In the genomic region with DNA sequence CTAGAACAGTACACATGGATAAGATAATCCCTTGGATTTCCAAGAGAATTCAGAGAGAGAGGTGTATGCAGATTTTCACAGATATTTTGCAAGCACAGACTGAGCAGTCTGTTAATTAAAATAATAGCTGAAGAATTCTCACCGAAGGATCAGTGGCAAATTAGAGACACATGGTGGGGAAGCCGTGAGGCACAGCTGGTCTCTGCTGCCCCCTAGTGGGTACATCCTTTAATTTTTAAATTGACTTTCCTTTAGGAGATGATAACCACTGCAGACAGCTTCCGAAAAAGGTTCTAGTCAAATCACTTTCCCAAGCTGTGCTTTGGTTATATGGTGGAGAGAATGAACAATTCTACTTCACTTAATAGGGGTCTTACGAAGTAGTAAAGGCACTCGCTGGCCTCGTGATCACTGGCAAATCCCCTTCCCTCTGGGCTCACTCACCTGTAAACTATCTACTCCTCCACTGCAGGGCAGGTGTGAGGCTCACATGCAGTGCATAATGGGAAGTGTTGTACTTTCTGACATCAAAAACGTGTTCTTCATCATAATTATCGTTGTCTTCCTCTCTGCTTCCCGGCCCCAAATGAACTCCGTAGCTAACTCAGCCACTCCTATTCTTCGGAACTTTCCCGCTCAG, we compare ENCODE assay signal across 8 cellular contexts. TPM values are rescaled to one million over a fixed set of nuclear protein-coding genes. Genes with fewer than 3 reads are reported as not detected.
A peak's percentile ranks its signal among the peaks of the same experiment; 100 is the strongest.
DNase-seq lines count a peak whose midpoint lies in the region; ATAC-seq lines count a peak whose summit lies in the region.

No MANE protein-coding gene starts in this region.

- POLR2A ChIA-PET in CD8-positive, alpha-beta memory T cell (lab: Charles Lee): no interaction called here
- POLR2A ChIA-PET in activated CD4-positive, alpha-beta memory T cell treated with anti-CD3 and anti-CD28 coated beads, Interleukin-2, amount 10 ng/mL, durations not matched to agents 7 days and 5 days (lab: Charles Lee): no interaction called here

- CTCF ChIA-PET in CD8-positive, alpha-beta memory T cell (lab: Charles Lee): interaction anchor here (0.6 to 2.2 kb wide), 21 partner anchors 9 to 519 kb away, joined by 3 to 13 read pairs (median 5); a partner anchor contains a TSS
- CTCF ChIA-PET in activated CD4-positive, alpha-beta memory T cell treated with anti-CD3 and anti-CD28 coated beads, Interleukin-2, amount 10 ng/mL, durations not matched to agents 7 days and 5 days (lab: Charles Lee): interaction anchor here (0.7 to 4.9 kb wide), 25 partner anchors 10 to 516 kb away, joined by 3 to 30 read pairs (median 4); a partner anchor contains a TSS

- peaks cover under 1 to 55% (median 8%) of the 10 kb centered on the region in 3 donors for H3K36me3 Mint-ChIP-seq in CD8-positive, alpha-beta memory T cell
- H3K36me3 Mint-ChIP-seq in activated CD4-positive, alpha-beta memory T cell treated with anti-CD3 and anti-CD28 coated beads, Interleukin-2, amount 10 ng/mL, durations not matched to agents 7 days and 5 days (ENCODE audit: low read depth): peaks cover 42% of the 10 kb centered on the region
- peaks cover 39% of the 10 kb centered on the region for H3K36me3 Mint-ChIP-seq in stimulated activated memory B cell treated with anti-CD40 and anti-IgM and Interleukin-4, amounts not matched to agents 10 μg/mL and 1 μg/mL and 100 μg/mL, for 72 hours

- no peaks in the 10 kb centered on the region for H3K36me3 ChIP-seq in CD8-positive, alpha-beta memory T cell (ENCODE audit: insufficient read depth, low read length)
- peaks cover 13% of the 10 kb centered on the region for H3K36me3 ChIP-seq in effector memory CD4-positive, alpha-beta T cell (ENCODE audit: control insufficient read depth, insufficient read depth, low read length)

- H3K4me3 ChIP-seq in CD8-positive, alpha-beta memory T cell (ENCODE audit: low read length): no peak overlapping the region
- no peak overlapping the region for H3K4me3 ChIP-seq in effector memory CD4-positive, alpha-beta T cell (ENCODE audit: insufficient read depth, low read depth, low read length, poor library complexity, severe bottlenecking)

- H3K27ac ChIP-seq in CD8-positive, alpha-beta memory T cell (ENCODE audit: low read depth, low read length): no peak overlapping the region
- no peak overlapping the region for H3K27ac ChIP-seq in effector memory CD4-positive, alpha-beta T cell (ENCODE audit: insufficient read depth, low read length, poor library complexity, severe bottlenecking)

- ATAC-seq in HG02759 (IDR thresholded peaks at IDR 0.05; ENCODE audit: unreplicated experiment) (peak; percentile 59), HG02885 (IDR thresholded peaks at IDR 0.05; ENCODE audit: poor library complexity, unreplicated experiment) (no peak)
- peak; percentile 53 for ATAC-seq in stimulated activated memory B cell treated with anti-CD40 and anti-IgM and Interleukin-4, amounts not matched to agents 10 μg/mL and 1 μg/mL and 100 μg/mL, for 72 hours

- H3K9me3 Mint-ChIP-seq in CD8-positive, alpha-beta memory T cell: no peaks in the 10 kb centered on the region
- peaks cover 4% of the 10 kb centered on the region for H3K9me3 Mint-ChIP-seq in activated CD4-positive, alpha-beta memory T cell treated with anti-CD3 and anti-CD28 coated beads, Interleukin-2, amount 10 ng/mL, durations not matched to agents 7 days and 5 days
- peaks cover 2% of the 10 kb centered on the region for H3K9me3 Mint-ChIP-seq in stimulated activated memory B cell treated with anti-CD40 and anti-IgM and Interleukin-4, amounts not matched to agents 10 μg/mL and 1 μg/mL and 100 μg/mL, for 72 hours

- H3K4me1 ChIP-seq in CD8-positive, alpha-beta memory T cell (ENCODE audit: insufficient read depth, low read length): no peaks in the 10 kb centered on the region
- no peaks in the 10 kb centered on the region for H3K4me1 ChIP-seq in effector memory CD4-positive, alpha-beta T cell (ENCODE audit: control insufficient read depth, insufficient read depth, low read length, poor library complexity, severe bottlenecking)

- peaks cover 16 to 18% (median 17%) of the 10 kb centered on the region in 3 donors for H3K4me1 Mint-ChIP-seq in CD8-positive, alpha-beta memory T cell
- peaks cover 7% of the 10 kb centered on the region for H3K4me1 Mint-ChIP-seq in activated CD4-positive, alpha-beta memory T cell treated with anti-CD3 and anti-CD28 coated beads, Interleukin-2, amount 10 ng/mL, durations not matched to agents 7 days and 5 days
- H3K4me1 Mint-ChIP-seq in stimulated activated memory B cell treated with anti-CD40 and anti-IgM and Interleukin-4, amounts not matched to agents 10 μg/mL and 1 μg/mL and 100 μg/mL, for 72 hours: peaks cover 23% of the 10 kb centered on the region

- peak; percentile 34 to 60 (median 42) for DNase-seq in CD8-positive, alpha-beta memory T cell
- DNase-seq in NCI-H774 (lab: John Stamatoyannopoulos, UW) (peak; percentile 21), midbrain (lab: John Stamatoyannopoulos, UW) (peak; percentile 69)
- DNase-seq in activated CD4-positive, alpha-beta memory T cell treated with anti-CD3 and anti-CD28 coated beads, Interleukin-2, amount 10 ng/mL, durations not matched to agents 7 days and 5 days: peak; percentile 62
- peak; percentile 5 to 45 (median 12) for DNase-seq in effector memory CD4-positive, alpha-beta T cell

- H3K27ac Mint-ChIP-seq in CD8-positive, alpha-beta memory T cell: peak overlapping the region in 5 of 8 donors; percentile 26 to 59 (median 36)
- no peak overlapping the region for H3K27ac Mint-ChIP-seq in activated CD4-positive, alpha-beta memory T cell treated with anti-CD3 and anti-CD28 coated beads, Interleukin-2, amount 10 ng/mL, durations not matched to agents 7 days and 5 days
- no peak overlapping the region for H3K27ac Mint-ChIP-seq in stimulated activated memory B cell treated with anti-CD40 and anti-IgM and Interleukin-4, amounts not matched to agents 10 μg/mL and 1 μg/mL and 100 μg/mL, for 72 hours

- H3K4me3 Mint-ChIP-seq in CD8-positive, alpha-beta memory T cell: no peak overlapping the region
- no peak overlapping the region for H3K4me3 Mint-ChIP-seq in activated CD4-positive, alpha-beta memory T cell treated with anti-CD3 and anti-CD28 coated beads, Interleukin-2, amount 10 ng/mL, durations not matched to agents 7 days and 5 days
- no peak overlapping the region for H3K4me3 Mint-ChIP-seq in stimulated activated memory B cell treated with anti-CD40 and anti-IgM and Interleukin-4, amounts not matched to agents 10 μg/mL and 1 μg/mL and 100 μg/mL, for 72 hours

- no peaks in the 10 kb centered on the region for H3K9me3 ChIP-seq in CD8-positive, alpha-beta memory T cell (ENCODE audit: low read length)
- H3K9me3 ChIP-seq in effector memory CD4-positive, alpha-beta T cell (ENCODE audit: control insufficient read depth, low read length): no peaks in the 10 kb centered on the region

- H3K27me3 ChIP-seq in CD8-positive, alpha-beta memory T cell (ENCODE audit: insufficient read depth, low read length, poor library complexity, severe bottlenecking): no peaks in the 10 kb centered on the region
- H3K27me3 ChIP-seq in effector memory CD4-positive, alpha-beta T cell (replicated peaks; ENCODE audit: control insufficient read depth, insufficient read depth, low read length, poor library complexity, severe bottlenecking): no peaks in the 10 kb centered on the region

- peaks cover 0 to 3% of the 10 kb centered on the region in 2 donors for H3K27me3 Mint-ChIP-seq in CD8-positive, alpha-beta memory T cell
- no peaks in the 10 kb centered on the region for H3K27me3 Mint-ChIP-seq in activated CD4-positive, alpha-beta memory T cell treated with anti-CD3 and anti-CD28 coated beads, Interleukin-2, amount 10 ng/mL, durations not matched to agents 7 days and 5 days
- H3K27me3 Mint-ChIP-seq in stimulated activated memory B cell treated with anti-CD40 and anti-IgM and Interleukin-4, amounts not matched to agents 10 μg/mL and 1 μg/mL and 100 μg/mL, for 72 hours: no peaks in the 10 kb centered on the region

RNA-seq across cellular contexts. Expression of a gene that starts 19.5 kb away (rescaled TPM):
- 10 to 100 TPM; 25.7 to 30.5 TPM for total RNA-seq in CD8-positive, alpha-beta memory T cell
- 35.5 TPM for polyA plus RNA-seq in CD8-positive, alpha-beta memory T cell
- total RNA-seq in activated CD4-positive, alpha-beta memory T cell treated with anti-CD3 and anti-CD28 coated beads, Interleukin-2, amount 10 ng/mL, durations not matched to agents 7 days and 5 days: 10 to 100 TPM; 34.5 to 36.1 TPM

RNA-seq across cellular contexts. Expression of a gene that starts 30.6 kb away (rescaled TPM):
- 10 to 100 TPM; 35.9 to 38.6 TPM for total RNA-seq in CD8-positive, alpha-beta memory T cell
- 6.3 TPM for polyA plus RNA-seq in CD8-positive, alpha-beta memory T cell
- total RNA-seq in activated CD4-positive, alpha-beta memory T cell treated with anti-CD3 and anti-CD28 coated beads, Interleukin-2, amount 10 ng/mL, durations not matched to agents 7 days and 5 days: 10 to 100 TPM; 47.1 to 48.8 TPM

Comparison
In these comparisons a context has a peak if more than half of its experiments do, and no peak if none do; other contexts are left out.
1. DNase-seq: peak in every context shown above with its lines; median percentile 69 in midbrain; 62 in activated CD4-positive, alpha-beta memory T cell treated with anti-CD3 and anti-CD28 coated beads, Interleukin-2, amount 10 ng/mL, durations not matched to agents 7 days and 5 days; 42 in CD8-positive, alpha-beta memory T cell; 21 in NCI-H774; 12 in effector memory CD4-positive, alpha-beta T cell.
2. H3K27ac Mint-ChIP-seq: peak in CD8-positive, alpha-beta memory T cell (5 of 8); none in activated CD4-positive, alpha-beta memory T cell treated with anti-CD3 and anti-CD28 coated beads, Interleukin-2, amount 10 ng/mL, durations not matched to agents 7 days and 5 days (single experiment) and stimulated activated memory B cell treated with anti-CD40 and anti-IgM and Interleukin-4, amounts not matched to agents 10 μg/mL and 1 μg/mL and 100 μg/mL, for 72 hours (single experiment).